Comparison of ENCODE assay signal across 8 cellular contexts in genomic region chr1:202135221-202135721, GRCh38. TPM values are rescaled to one million over a fixed set of nuclear protein-coding genes. Genes with fewer than 3 reads are reported as not detected.
DNase-seq lines count a peak whose midpoint lies in the region; ATAC-seq and TF ChIP-seq lines count a peak whose summit lies in the region.

No MANE protein-coding gene starts in this region.

- H3K27ac Mint-ChIP-seq in CD4-positive, CD25-positive, alpha-beta regulatory T cell: no peak overlapping the region

- no peaks in the 10 kb centered on the region for H3K9me3 ChIP-seq in CD4-positive, CD25-positive, alpha-beta regulatory T cell (ENCODE audit: control insufficient read depth in 2 of 2, low read length in 2 of 2)
- H3K9me3 ChIP-seq in left ventricle myocardium inferior (replicated peaks): no peaks in the 10 kb centered on the region

- peaks cover 4% of the 10 kb centered on the region for H3K4me1 ChIP-seq in CD4-positive, CD25-positive, alpha-beta regulatory T cell (ENCODE audit: control insufficient read depth, insufficient read depth, low read length, poor library complexity, severe bottlenecking)
- peaks cover 41% of the 10 kb centered on the region for H3K4me1 ChIP-seq in left ventricle myocardium inferior

- no peak overlapping the region for H3K27ac ChIP-seq in CD4-positive, CD25-positive, alpha-beta regulatory T cell (ENCODE audit: insufficient read depth, low read length, poor library complexity, severe bottlenecking)
- H3K27ac ChIP-seq in angular gyrus (ENCODE audit: low read depth, low read length): peak overlapping the region; percentile 87
- H3K27ac ChIP-seq in left ventricle myocardium inferior (replicated peaks): no peak overlapping the region

- peaks cover 0 to 22% (median 5%) of the 10 kb centered on the region in 4 donors for H3K4me1 Mint-ChIP-seq in CD4-positive, CD25-positive, alpha-beta regulatory T cell

- H3K27me3 Mint-ChIP-seq in CD4-positive, CD25-positive, alpha-beta regulatory T cell: no peaks in the 10 kb centered on the region

- H3K36me3 Mint-ChIP-seq in CD4-positive, CD25-positive, alpha-beta regulatory T cell: peaks cover 10% of the 10 kb centered on the region

- peaks cover 56% of the 10 kb centered on the region for H3K36me3 ChIP-seq in CD4-positive, CD25-positive, alpha-beta regulatory T cell (ENCODE audit: control insufficient read depth, insufficient read depth, low read length)
- H3K36me3 ChIP-seq in left ventricle myocardium inferior: peaks cover 60% of the 10 kb centered on the region

- peak overlapping the region in 2 of 4 donors; percentile 38 to 56 for H3K4me3 Mint-ChIP-seq in CD4-positive, CD25-positive, alpha-beta regulatory T cell

- DNase-seq in CD4-positive, CD25-positive, alpha-beta regulatory T cell: peak; percentile 33 to 67 (median 58)
- peak; percentile 43 for DNase-seq in NCI-H1048 (lab: John Stamatoyannopoulos, UW)
- DNase-seq in SKM-1 (lab: John Stamatoyannopoulos, UW; ENCODE audit: unreplicated experiment): peak; percentile 57
- peak; percentile 38 for DNase-seq in left ventricle myocardium inferior
- peak; percentile 86 for DNase-seq in putamen (ENCODE audit: low spot score)

- no peaks in the 10 kb centered on the region for H3K9me3 Mint-ChIP-seq in CD4-positive, CD25-positive, alpha-beta regulatory T cell

- peak; percentile 78 to 84 for ATAC-seq in CD4-positive, CD25-positive, alpha-beta regulatory T cell (ENCODE audit: low read depth in 2 of 2)
- peak; percentile 53 for ATAC-seq in GM19452 (IDR thresholded peaks at IDR 0.05; ENCODE audit: unreplicated experiment)
- no peak for ATAC-seq in GM19397 (IDR thresholded peaks at IDR 0.05; ENCODE audit: unreplicated experiment)

- TF ChIP-seq CTCF in left ventricle myocardium inferior (IDR thresholded peaks at IDR 0.05; ENCODE audit: borderline replicate concordance): peak; percentile 93

- intact Hi-C loops in left ventricle myocardium inferior (cut with micrococcal nuclease): no loop called here

- no peak overlapping the region for H3K4me3 ChIP-seq in CD4-positive, CD25-positive, alpha-beta regulatory T cell (ENCODE audit: low read depth, low read length)
- no peak overlapping the region for H3K4me3 ChIP-seq in left ventricle myocardium inferior

- H3K27me3 ChIP-seq in CD4-positive, CD25-positive, alpha-beta regulatory T cell (ENCODE audit: control insufficient read depth, insufficient read depth, low read length): no peaks in the 10 kb centered on the region
- H3K27me3 ChIP-seq in left ventricle myocardium inferior (ENCODE audit: low read depth): no peaks in the 10 kb centered on the region

RNA-seq across cellular contexts. Expression of gene ARL8A, which starts 9.3 kb away (rescaled TPM):
- 84.1 TPM for total RNA-seq in CD4-positive, CD25-positive, alpha-beta regulatory T cell
- polyA plus RNA-seq in CD4-positive, CD25-positive, alpha-beta regulatory T cell: 10 to 100 TPM in 1 of 4 donors, 1 to 10 TPM in 3; 6.6 to 11.1 (median 7.7) TPM
- total RNA-seq in left ventricle myocardium inferior: 64.7 TPM

RNA-seq across cellular contexts. Expression of gene GPR37L1, which starts 12.6 kb away (rescaled TPM):
- total RNA-seq in CD4-positive, CD25-positive, alpha-beta regulatory T cell: not detected
- under 1 TPM; 0.03 to 0.25 (median 0.17) TPM for polyA plus RNA-seq in CD4-positive, CD25-positive, alpha-beta regulatory T cell
- total RNA-seq in left ventricle myocardium inferior: 0.05 TPM

RNA-seq across cellular contexts. Expression of gene PTPN7, which starts 25.1 kb away (rescaled TPM):
- total RNA-seq in CD4-positive, CD25-positive, alpha-beta regulatory T cell: 124 TPM
- polyA plus RNA-seq in CD4-positive, CD25-positive, alpha-beta regulatory T cell: 10 to 100 TPM; 57.5 to 83.1 (median 76.8) TPM
- total RNA-seq in left ventricle myocardium inferior: 0.44 TPM

RNA-seq across cellular contexts. Expression of gene LGR6, which starts 58.3 kb away (rescaled TPM):
- total RNA-seq in CD4-positive, CD25-positive, alpha-beta regulatory T cell: 0.32 TPM
- polyA plus RNA-seq in CD4-positive, CD25-positive, alpha-beta regulatory T cell: under 1 TPM; 0.16 to 0.87 (median 0.30) TPM
- total RNA-seq in left ventricle myocardium inferior: 0.60 TPM

Comparison
In these comparisons a context has a peak if more than half of its experiments do, and no peak if none do; other contexts are left out.
1. RNA of gene PTPN7, which starts 25.1 kb away (total RNA-seq): 124 TPM in CD4-positive, CD25-positive, alpha-beta regulatory T cell (single experiment); 0.44 TPM in left ventricle myocardium inferior (single experiment); every median in the first group is over 10 times any median in the second.
2. Peak in every context shown above with its lines, with median percentiles within 50 percentile points of each other: DNase-seq.